Comparison of ENCODE assay signal across 15 cellular contexts in the genomic region with DNA sequence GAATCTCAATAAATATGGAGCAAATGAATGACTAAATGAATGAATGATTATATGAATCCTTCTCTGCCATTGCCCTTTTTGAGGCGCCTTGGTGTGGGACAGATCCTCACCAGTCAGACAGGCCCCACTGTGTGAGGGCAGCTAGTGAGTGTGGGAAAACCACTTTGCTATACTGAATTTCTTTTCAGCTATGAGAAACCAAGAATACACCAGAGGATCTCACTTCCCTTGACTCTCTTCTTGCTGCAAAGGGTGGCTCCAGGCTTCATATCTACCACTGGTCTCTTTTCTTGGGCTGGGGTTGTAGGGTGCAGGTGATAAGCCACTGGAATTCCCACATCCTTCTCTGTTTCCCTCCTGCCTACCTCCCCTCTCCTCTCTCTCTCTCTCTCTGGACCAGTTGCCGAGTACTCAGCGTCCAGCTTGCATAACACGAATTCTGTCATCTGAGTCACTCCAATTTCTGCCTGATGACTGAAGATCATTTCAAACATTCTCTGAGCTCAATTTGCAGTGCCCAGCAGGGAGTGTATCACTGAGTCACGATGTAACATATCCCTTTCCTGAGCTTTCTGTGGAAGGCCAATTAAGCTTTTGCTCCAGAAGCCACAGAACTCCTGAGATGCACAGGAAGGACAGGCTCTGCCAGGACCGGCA.
DNase-seq lines count a peak whose midpoint lies in the region; ATAC-seq and TF ChIP-seq lines count a peak whose summit lies in the region.
"Had no signal": no experiment of that assay in that cellular context is flagged by ENCODE, and none has a peak within 500 bp of the region (broad histone marks: within the 10 kb centered on the region; RNA-seq: fewer than 3 reads in every experiment).

No MANE protein-coding gene starts in this region.

- no peak overlapping the region for H3K4me3 ChIP-seq in fibroblast of lung (replicated peaks in 1 of 4; ENCODE audit: control extremely low read depth in 1 of 4, insufficient read depth in 1 of 4, low read depth in 3 of 4, low read length in 4 of 4)
- no peak overlapping the region for H3K4me3 ChIP-seq in skeletal muscle tissue (ENCODE audit: low read length in 3 of 3)
- H3K4me3 ChIP-seq in effector memory CD4-positive, alpha-beta T cell (ENCODE audit: insufficient read depth, low read depth, low read length, poor library complexity, severe bottlenecking) = no peak overlapping the region
- H3K4me3 ChIP-seq: K562, SK-N-MC had no signal

- H3K79me2 ChIP-seq in fibroblast of lung (ENCODE audit: control insufficient read depth, insufficient read depth, low read length) = no peaks in the 10 kb centered on the region

- H3K36me3 Mint-ChIP-seq in activated naive CD4-positive, alpha-beta T cell treated with anti-CD3 and anti-CD28 coated beads, Interleukin-2, amount 50 U/mL, for 72 hours = no peaks in the 10 kb centered on the region
- H3K36me3 Mint-ChIP-seq: activated naive CD4-positive, alpha-beta T cell treated with anti-CD3 and anti-CD28 coated beads, Interleukin-2, amount 50 U/mL, for 24 hours; naive thymus-derived CD4-positive, alpha-beta T cell had no signal

- no peak overlapping the region for H2AFZ ChIP-seq in fibroblast of lung (ENCODE audit: low read length)

- H3K4me1 ChIP-seq in fibroblast of lung (ENCODE audit: control insufficient read depth, extremely low read depth, insufficient read depth, low read length) (peaks cover 4% of the 10 kb centered on the region), skeletal muscle tissue (ENCODE audit: control insufficient read depth in 3 of 3, insufficient read depth in 3 of 3, low read length in 3 of 3) (peaks cover 47 to 56% (median 54%) of the 10 kb centered on the region in 3 donors)
- H3K4me1 ChIP-seq in effector memory CD4-positive, alpha-beta T cell (ENCODE audit: control insufficient read depth, insufficient read depth, low read length, poor library complexity, severe bottlenecking) = no peaks in the 10 kb centered on the region

- no peaks in the 10 kb centered on the region for H3K9me3 ChIP-seq in fibroblast of lung (ENCODE audit: control insufficient read depth, insufficient read depth, low read depth, low read length)
- H3K9me3 ChIP-seq in skeletal muscle tissue (ENCODE audit: control insufficient read depth in 3 of 3, low read length in 3 of 3) = no peaks in the 10 kb centered on the region
- no peaks in the 10 kb centered on the region for H3K9me3 ChIP-seq in effector memory CD4-positive, alpha-beta T cell (ENCODE audit: control insufficient read depth, low read length)

- no peaks in the 10 kb centered on the region for H3K9me3 Mint-ChIP-seq in activated naive CD4-positive, alpha-beta T cell treated with anti-CD3 and anti-CD28 coated beads, Interleukin-2, amount 50 U/mL, for 72 hours
- H3K9me3 Mint-ChIP-seq: activated naive CD4-positive, alpha-beta T cell treated with anti-CD3 and anti-CD28 coated beads, Interleukin-2, amount 50 U/mL, for 24 hours; endodermal cell had no signal

- no peak for TF ChIP-seq CTCF in fibroblast of lung (conservative IDR thresholded peaks at IDR 0.05 in 1 of 2, IDR thresholded peaks at IDR 0.05 in 1 of 2; ENCODE audit: low read depth in 1 of 2, low read length in 2 of 2)

- no peak overlapping the region for H3K27ac Mint-ChIP-seq in activated naive CD4-positive, alpha-beta T cell treated with anti-CD3 and anti-CD28 coated beads, Interleukin-2, amount 50 U/mL, for 72 hours
- H3K27ac Mint-ChIP-seq: activated naive CD4-positive, alpha-beta T cell treated with anti-CD3 and anti-CD28 coated beads, Interleukin-2, amount 50 U/mL, for 24 hours; endodermal cell; naive thymus-derived CD4-positive, alpha-beta T cell had no signal

- DNase-seq in RPMI7951 (ENCODE audit: low read depth) = peak; percentile 63
- peak; percentile 44 to 88 for DNase-seq in fibroblast of lung (ENCODE audit: low read depth in 2 of 2)
- DNase-seq in cortex of kidney (lab: John Stamatoyannopoulos, UW) = no peak
- no peak for DNase-seq in effector memory CD4-positive, alpha-beta T cell
- DNase-seq in activated naive CD4-positive, alpha-beta T cell treated with anti-CD3 and anti-CD28 coated beads, Interleukin-2, amount 50 U/mL, for 72 hours (ENCODE audit: low spot score in 2 of 2) = no peak
- no peak for DNase-seq in activated CD4-positive, alpha-beta T cell treated with anti-CD3 and anti-CD28 coated beads for 4 hours
- DNase-seq: activated CD4-positive, alpha-beta T cell treated with anti-CD3 and anti-CD28 coated beads, Interleukin-2, amount 50 U/mL, for 1 hour; endodermal cell; naive thymus-derived CD4-positive, alpha-beta T cell; NCI-H345 had no signal

- H3K27ac ChIP-seq in fibroblast of lung (ENCODE audit: insufficient read depth, low read length) (no peak overlapping the region), skeletal muscle tissue (ENCODE audit: low read depth, low read length) (peak overlapping the region; percentile 31)
- no peak overlapping the region for H3K27ac ChIP-seq in effector memory CD4-positive, alpha-beta T cell (ENCODE audit: insufficient read depth, low read length, poor library complexity, severe bottlenecking)
- H3K27ac ChIP-seq: SK-N-MC had no signal

- H3K27me3 ChIP-seq in fibroblast of lung (ENCODE audit: control insufficient read depth, insufficient read depth, low read length) (no peaks in the 10 kb centered on the region), skeletal muscle tissue (ENCODE audit: control insufficient read depth in 3 of 3, insufficient read depth in 3 of 3, low read length in 3 of 3) (no peaks in the 10 kb centered on the region)
- H3K27me3 ChIP-seq in effector memory CD4-positive, alpha-beta T cell (replicated peaks; ENCODE audit: control insufficient read depth, insufficient read depth, low read length, poor library complexity, severe bottlenecking) = no peaks in the 10 kb centered on the region

- H3K36me3 ChIP-seq in fibroblast of lung (ENCODE audit: control insufficient read depth, insufficient read depth, low read length) = no peaks in the 10 kb centered on the region
- H3K36me3 ChIP-seq in skeletal muscle tissue (ENCODE audit: control insufficient read depth in 3 of 3, insufficient read depth in 3 of 3, low read length in 3 of 3) = no peaks in the 10 kb centered on the region
- H3K36me3 ChIP-seq in effector memory CD4-positive, alpha-beta T cell (ENCODE audit: control insufficient read depth, insufficient read depth, low read length) = no peaks in the 10 kb centered on the region

- H3K9ac ChIP-seq in fibroblast of lung (ENCODE audit: insufficient read depth, low read length) = no peak overlapping the region
- H3K9ac ChIP-seq in skeletal muscle tissue (ENCODE audit: low read depth in 1 of 3, low read length in 3 of 3) = no peak overlapping the region

- ATAC-seq in GM18867 (IDR thresholded peaks at IDR 0.05; ENCODE audit: unreplicated experiment) = peak; percentile 38
- ATAC-seq in activated naive CD4-positive, alpha-beta T cell treated with anti-CD3 and anti-CD28 coated beads, Interleukin-2, amount 50 U/mL, for 72 hours = no peak
- ATAC-seq: K562; naive thymus-derived CD4-positive, alpha-beta T cell had no signal

- H4K20me1 ChIP-seq in fibroblast of lung (ENCODE audit: control insufficient read depth, extremely low read depth, insufficient read depth, low read length) = no peaks in the 10 kb centered on the region

- H3K4me2 ChIP-seq in fibroblast of lung (ENCODE audit: extremely low read depth, insufficient read depth, low read length) = no peak overlapping the region

Comparison
In these comparisons a context has a peak if more than half of its experiments do, and no peak if none do; other contexts are left out.
1. DNase-seq: peak in RPMI7951 (single experiment) and fibroblast of lung (2 of 2); none in cortex of kidney (single experiment), effector memory CD4-positive, alpha-beta T cell (0 of 3), activated naive CD4-positive, alpha-beta T cell treated with anti-CD3 and anti-CD28 coated beads, Interleukin-2, amount 50 U/mL, for 72 hours (0 of 2) and activated CD4-positive, alpha-beta T cell treated with anti-CD3 and anti-CD28 coated beads for 4 hours (0 of 2).